ENCODE assay signal across 1 cellular context in the genomic region with DNA sequence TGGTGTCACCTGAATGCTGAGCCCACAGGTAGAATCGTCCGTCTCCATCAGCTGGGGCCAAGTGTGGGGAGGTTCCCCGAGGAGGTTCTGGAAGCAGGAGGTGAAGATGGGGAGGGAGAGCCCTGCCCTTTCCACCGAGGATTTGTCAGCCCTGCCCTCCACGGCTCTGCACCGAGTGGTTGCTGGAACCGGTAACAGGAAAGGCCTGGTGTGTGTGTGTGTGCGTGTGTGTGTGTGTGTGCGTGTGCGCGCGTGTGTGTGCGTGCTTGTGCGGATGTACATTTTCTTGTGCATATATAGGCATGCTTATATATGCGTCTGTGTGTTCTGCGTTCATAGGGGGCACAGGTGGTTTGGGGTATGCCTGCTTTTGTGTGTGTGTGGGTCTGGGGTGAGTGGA.
A peak's percentile ranks its signal among the peaks of the same experiment; 100 is the strongest.
TF ChIP-seq lines count a peak whose summit lies in the region.

No MANE protein-coding gene starts in this region.

TF ChIP-seq in K562, 482 proteins besides CTCF, POLR2A, EP300 and RAD21:
- TF ChIP-seq, protein P1, sequence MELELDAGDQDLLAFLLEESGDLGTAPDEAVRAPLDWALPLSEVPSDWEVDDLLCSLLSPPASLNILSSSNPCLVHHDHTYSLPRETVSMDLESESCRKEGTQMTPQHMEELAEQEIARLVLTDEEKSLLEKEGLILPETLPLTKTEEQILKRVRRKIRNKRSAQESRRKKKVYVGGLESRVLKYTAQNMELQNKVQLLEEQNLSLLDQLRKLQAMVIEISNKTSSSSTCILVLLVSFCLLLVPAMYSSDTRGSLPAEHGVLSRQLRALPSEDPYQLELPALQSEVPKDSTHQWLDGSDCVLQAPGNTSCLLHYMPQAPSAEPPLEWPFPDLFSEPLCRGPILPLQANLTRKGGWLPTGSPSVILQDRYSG (tag; conservative IDR thresholded peaks at IDR 0.05; ENCODE audit: low read depth) = no peak
- TF ChIP-seq PRPF4 (IDR thresholded peaks at IDR 0.05; ENCODE audit: insufficient read depth, low read depth, low read length, poor library complexity, severe bottlenecking) (no peak), PHTF2 (CRISPR knock-in tag; IDR thresholded peaks at IDR 0.05) (no peak), POLR3A (IDR thresholded peaks at IDR 0.05; ENCODE audit: borderline replicate concordance, extremely low read depth, insufficient read depth, insufficient read length) (no peak), FOS (IDR thresholded peaks at IDR 0.05; ENCODE audit: extremely low read depth, insufficient read length) (no peak), POLR2B (IDR thresholded peaks at IDR 0.05; ENCODE audit: low read depth, partially characterized antibody) (no peak), PCBP1 (IDR thresholded peaks at IDR 0.05; ENCODE audit: low read depth, low read length, poor library complexity, severe bottlenecking) (peak; percentile 32), ARNT (IDR thresholded peaks at IDR 0.05) (no peak), MCM3 (IDR thresholded peaks at IDR 0.05) (peak; percentile 70; the same call in 1 of the 2 replicates), ZNF584 (CRISPR knock-in tag; IDR thresholded peaks at IDR 0.05; ENCODE audit: low read depth) (no peak), ZNF644 (tag; IDR thresholded peaks at IDR 0.05; ENCODE audit: low read depth) (no peak), ESRRA (IDR thresholded peaks at IDR 0.05; ENCODE audit: borderline replicate concordance, low read depth) (peak; percentile 59; the same call in 1 of the 2 replicates), CBFB (CRISPR knock-in tag; IDR thresholded peaks at IDR 0.05) (no peak), CEBPB (tag; IDR thresholded peaks at IDR 0.05) (no peak), MAX (CRISPR knock-in tag; IDR thresholded peaks at IDR 0.05) (no peak), HSF4 (CRISPR knock-in tag; IDR thresholded peaks at IDR 0.05; ENCODE audit: borderline replicate concordance) (no peak)
- TF ChIP-seq, protein P2, sequence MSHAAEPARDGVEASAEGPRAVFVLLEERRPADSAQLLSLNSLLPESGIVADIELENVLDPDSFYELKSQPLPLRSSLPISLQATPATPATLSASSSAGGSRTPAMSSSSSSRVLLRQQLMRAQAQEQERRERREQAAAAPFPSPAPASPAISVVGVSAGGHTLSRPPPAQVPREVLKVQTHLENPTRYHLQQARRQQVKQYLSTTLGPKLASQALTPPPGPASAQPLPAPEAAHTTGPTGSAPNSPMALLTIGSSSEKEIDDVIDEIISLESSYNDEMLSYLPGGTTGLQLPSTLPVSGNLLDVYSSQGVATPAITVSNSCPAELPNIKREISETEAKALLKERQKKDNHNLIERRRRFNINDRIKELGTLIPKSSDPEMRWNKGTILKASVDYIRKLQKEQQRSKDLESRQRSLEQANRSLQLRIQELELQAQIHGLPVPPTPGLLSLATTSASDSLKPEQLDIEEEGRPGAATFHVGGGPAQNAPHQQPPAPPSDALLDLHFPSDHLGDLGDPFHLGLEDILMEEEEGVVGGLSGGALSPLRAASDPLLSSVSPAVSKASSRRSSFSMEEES (CRISPR knock-in tag; IDR thresholded peaks at IDR 0.05) = no peak
- TF ChIP-seq, protein P3, sequence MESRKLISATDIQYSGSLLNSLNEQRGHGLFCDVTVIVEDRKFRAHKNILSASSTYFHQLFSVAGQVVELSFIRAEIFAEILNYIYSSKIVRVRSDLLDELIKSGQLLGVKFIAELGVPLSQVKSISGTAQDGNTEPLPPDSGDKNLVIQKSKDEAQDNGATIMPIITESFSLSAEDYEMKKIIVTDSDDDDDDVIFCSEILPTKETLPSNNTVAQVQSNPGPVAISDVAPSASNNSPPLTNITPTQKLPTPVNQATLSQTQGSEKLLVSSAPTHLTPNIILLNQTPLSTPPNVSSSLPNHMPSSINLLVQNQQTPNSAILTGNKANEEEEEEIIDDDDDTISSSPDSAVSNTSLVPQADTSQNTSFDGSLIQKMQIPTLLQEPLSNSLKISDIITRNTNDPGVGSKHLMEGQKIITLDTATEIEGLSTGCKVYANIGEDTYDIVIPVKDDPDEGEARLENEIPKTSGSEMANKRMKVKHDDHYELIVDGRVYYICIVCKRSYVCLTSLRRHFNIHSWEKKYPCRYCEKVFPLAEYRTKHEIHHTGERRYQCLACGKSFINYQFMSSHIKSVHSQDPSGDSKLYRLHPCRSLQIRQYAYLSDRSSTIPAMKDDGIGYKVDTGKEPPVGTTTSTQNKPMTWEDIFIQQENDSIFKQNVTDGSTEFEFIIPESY (CRISPR knock-in tag; IDR thresholded peaks at IDR 0.05) = peak; percentile 58; the same call in 1 of the 2 replicates
- TF ChIP-seq, protein P4, sequence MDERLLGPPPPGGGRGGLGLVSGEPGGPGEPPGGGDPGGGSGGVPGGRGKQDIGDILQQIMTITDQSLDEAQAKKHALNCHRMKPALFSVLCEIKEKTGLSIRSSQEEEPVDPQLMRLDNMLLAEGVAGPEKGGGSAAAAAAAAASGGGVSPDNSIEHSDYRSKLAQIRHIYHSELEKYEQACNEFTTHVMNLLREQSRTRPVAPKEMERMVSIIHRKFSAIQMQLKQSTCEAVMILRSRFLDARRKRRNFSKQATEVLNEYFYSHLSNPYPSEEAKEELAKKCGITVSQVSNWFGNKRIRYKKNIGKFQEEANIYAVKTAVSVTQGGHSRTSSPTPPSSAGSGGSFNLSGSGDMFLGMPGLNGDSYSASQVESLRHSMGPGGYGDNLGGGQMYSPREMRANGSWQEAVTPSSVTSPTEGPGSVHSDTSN (CRISPR knock-in tag; IDR thresholded peaks at IDR 0.05; ENCODE audit: low read depth) = no peak
- TF ChIP-seq, protein P4 (tag; conservative IDR thresholded peaks at IDR 0.05; ENCODE audit: low read depth) = no peak
- TF ChIP-seq, protein P5, sequence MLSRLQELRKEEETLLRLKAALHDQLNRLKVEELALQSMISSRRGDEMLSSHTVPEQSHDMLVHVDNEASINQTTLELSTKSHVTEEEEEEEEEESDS (CRISPR knock-in tag; IDR thresholded peaks at IDR 0.05) = no peak
- TF ChIP-seq, protein P6, sequence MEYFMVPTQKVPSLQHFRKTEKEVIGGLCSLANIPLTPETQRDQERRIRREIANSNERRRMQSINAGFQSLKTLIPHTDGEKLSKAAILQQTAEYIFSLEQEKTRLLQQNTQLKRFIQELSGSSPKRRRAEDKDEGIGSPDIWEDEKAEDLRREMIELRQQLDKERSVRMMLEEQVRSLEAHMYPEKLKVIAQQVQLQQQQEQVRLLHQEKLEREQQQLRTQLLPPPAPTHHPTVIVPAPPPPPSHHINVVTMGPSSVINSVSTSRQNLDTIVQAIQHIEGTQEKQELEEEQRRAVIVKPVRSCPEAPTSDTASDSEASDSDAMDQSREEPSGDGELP (CRISPR knock-in tag; IDR thresholded peaks at IDR 0.05; ENCODE audit: borderline replicate concordance) = peak; percentile 23; the same call in 1 of the 2 replicates
TF ChIP-seq in K562: peak in this region for 5.
